26 cellular contexts compared by ENCODE assay signal in the genomic region with DNA sequence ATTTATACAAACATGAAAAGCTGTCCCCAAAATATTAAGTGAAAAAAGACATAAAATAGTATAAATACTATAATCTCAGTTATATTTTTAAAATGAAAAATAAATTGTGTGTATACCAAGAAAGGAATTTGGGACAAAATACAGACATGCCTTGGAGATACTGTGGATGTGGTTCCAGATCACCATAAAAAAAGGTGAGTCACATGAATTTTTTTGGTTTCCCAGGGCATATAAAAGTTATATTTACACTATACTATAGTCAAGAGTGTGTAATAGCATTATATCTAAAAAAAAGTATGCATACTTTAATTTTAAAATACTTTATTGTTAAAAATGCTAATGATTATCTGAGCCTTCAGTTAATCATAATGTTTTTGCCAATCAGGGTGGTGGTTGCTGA.
"Had no signal": no experiment of that assay in that cellular context is flagged by ENCODE, and none has a peak within 500 bp of the region (broad histone marks: within the 10 kb centered on the region; RNA-seq: fewer than 3 reads in every experiment).

No MANE protein-coding gene starts in this region.

- H3K4me3 Mint-ChIP-seq: activated CD4-positive, alpha-beta T cell treated with anti-CD3 and anti-CD28 coated beads for 36 hours; activated CD4-positive, alpha-beta T cell treated with anti-CD3 and anti-CD28 coated beads, Interleukin-2, amount 10 ng/mL, durations not matched to agents 7 days and 5 days; activated CD8-positive, alpha-beta T cell treated with anti-CD3 and anti-CD28 coated beads, Interleukin-2, amount 10 ng/mL, durations not matched to agents 7 days and 5 days; activated naive CD4-positive, alpha-beta T cell treated with anti-CD3 and anti-CD28 coated beads, Interleukin-2, amount 50 U/mL, for 24 hours; activated naive CD8-positive, alpha-beta T cell treated with anti-CD3 and anti-CD28 coated beads, Interleukin-2, amount 10 ng/mL, durations not matched to agents 7 days and 5 days; activated T-cell treated with anti-CD3 and anti-CD28 coated beads, Interleukin-2, amount 50 U/mL, for 24 hours; T-helper 2 cell treated with Interferon-gamma antibody and Interleukin-4, amounts not matched to agents 5 μg/mL and 100 μg/mL, for 36 hours; WTC11 had no signal

- ATAC-seq: activated CD4-positive, alpha-beta T cell treated with anti-CD3 and anti-CD28 coated beads for 36 hours; activated CD4-positive, CD25-positive, alpha-beta regulatory T cell treated with anti-CD3 and anti-CD28 coated beads, Interleukin-2, amount 50 U/mL, for 24 hours; activated CD8-positive, alpha-beta T cell treated with anti-CD3 and anti-CD28 coated beads, Interleukin-2, amount 10 ng/mL, durations not matched to agents 7 days and 5 days; WTC11 had no signal

- H3K27ac Mint-ChIP-seq: activated CD4-positive, alpha-beta T cell treated with anti-CD3 and anti-CD28 coated beads for 36 hours; activated CD4-positive, alpha-beta T cell treated with anti-CD3 and anti-CD28 coated beads, Interleukin-2, amount 10 ng/mL, durations not matched to agents 7 days and 5 days; activated CD8-positive, alpha-beta T cell treated with anti-CD3 and anti-CD28 coated beads, Interleukin-2, amount 10 ng/mL, durations not matched to agents 7 days and 5 days; activated naive CD4-positive, alpha-beta T cell treated with anti-CD3 and anti-CD28 coated beads, Interleukin-2, amount 50 U/mL, for 24 hours; activated naive CD8-positive, alpha-beta T cell treated with anti-CD3 and anti-CD28 coated beads, Interleukin-2, amount 10 ng/mL, durations not matched to agents 7 days and 5 days; activated T-cell treated with anti-CD3 and anti-CD28 coated beads, Interleukin-2, amount 50 U/mL, for 24 hours; activated T-helper 2 cell treated with anti-CD3 and anti-CD28 coated beads, Interferon-gamma antibody, Interleukin-2, Interleukin-4, amounts not matched to agents 10 μg/mL and 5 μg/mL and 100 μg/mL, durations not matched to agents 14 hours and 24 hours and 36 hours; T-helper 2 cell treated with Interferon-gamma antibody and Interleukin-4, amounts not matched to agents 5 μg/mL and 100 μg/mL, for 36 hours; WTC11 had no signal

- H3K9me3 Mint-ChIP-seq: activated CD4-positive, alpha-beta T cell treated with anti-CD3 and anti-CD28 coated beads, Interleukin-2, amount 10 ng/mL, durations not matched to agents 7 days and 5 days; activated naive CD4-positive, alpha-beta T cell treated with anti-CD3 and anti-CD28 coated beads, Interleukin-2, amount 50 U/mL, for 24 hours; activated naive CD8-positive, alpha-beta T cell treated with anti-CD3 and anti-CD28 coated beads, Interleukin-2, amount 10 ng/mL, durations not matched to agents 7 days and 5 days; activated T-cell treated with anti-CD3 and anti-CD28 coated beads, Interleukin-2, amount 50 U/mL, for 24 hours; activated T-helper 2 cell treated with anti-CD3 and anti-CD28 coated beads, Interferon-gamma antibody, Interleukin-2, Interleukin-4, amounts not matched to agents 10 μg/mL and 5 μg/mL and 100 μg/mL, durations not matched to agents 14 hours and 24 hours and 36 hours; T-helper 2 cell treated with Interferon-gamma antibody and Interleukin-4, amounts not matched to agents 5 μg/mL and 100 μg/mL, for 36 hours; WTC11 had no signal

- H3K36me3 Mint-ChIP-seq: activated naive CD8-positive, alpha-beta T cell treated with anti-CD3 and anti-CD28 coated beads, Interleukin-2, amount 10 ng/mL, durations not matched to agents 7 days and 5 days had no signal

- H3K4me2 ChIP-seq: PC-9 had no signal

- H3K4me1 ChIP-seq: ascending aorta had no signal

- H3K9me3 ChIP-seq: ascending aorta had no signal

- H3K36me3 ChIP-seq: ascending aorta had no signal

- H3K27me3 Mint-ChIP-seq: activated CD4-positive, alpha-beta T cell treated with anti-CD3 and anti-CD28 coated beads for 36 hours; activated naive CD4-positive, alpha-beta T cell treated with anti-CD3 and anti-CD28 coated beads, Interleukin-2, amount 50 U/mL, for 24 hours; activated naive CD8-positive, alpha-beta T cell treated with anti-CD3 and anti-CD28 coated beads, Interleukin-2, amount 10 ng/mL, durations not matched to agents 7 days and 5 days; activated T-cell treated with anti-CD3 and anti-CD28 coated beads, Interleukin-2, amount 50 U/mL, for 24 hours had no signal

- H3K4me3 ChIP-seq: ascending aorta, PC-9 had no signal

- H3K4me1 Mint-ChIP-seq: activated CD4-positive, alpha-beta T cell treated with anti-CD3 and anti-CD28 coated beads for 36 hours; activated CD4-positive, alpha-beta T cell treated with anti-CD3 and anti-CD28 coated beads, Interleukin-2, amount 10 ng/mL, durations not matched to agents 7 days and 5 days; activated naive CD4-positive, alpha-beta T cell treated with anti-CD3 and anti-CD28 coated beads, Interleukin-2, amount 50 U/mL, for 24 hours; activated naive CD8-positive, alpha-beta T cell treated with anti-CD3 and anti-CD28 coated beads, Interleukin-2, amount 10 ng/mL, durations not matched to agents 7 days and 5 days had no signal

- DNase-seq: activated CD4-positive, alpha-beta T cell treated with anti-CD3 and anti-CD28 coated beads for 36 hours; activated CD4-positive, alpha-beta T cell treated with anti-CD3 and anti-CD28 coated beads, Interleukin-2, amount 10 ng/mL, durations not matched to agents 7 days and 5 days; activated CD4-positive, alpha-beta T cell treated with anti-CD3 and anti-CD28 coated beads, Interleukin-2, amount 50 U/mL, for 48 hours; activated CD8-positive, alpha-beta T cell treated with anti-CD3 and anti-CD28 coated beads, Interleukin-2, amount 10 ng/mL, durations not matched to agents 7 days and 5 days; activated gamma-delta T cell; activated naive CD4-positive, alpha-beta T cell treated with Interleukin-2 at 50 U/mL for 16 hours; activated naive CD8-positive, alpha-beta T cell treated with anti-CD3 and anti-CD28 coated beads, Interleukin-2, amount 10 ng/mL, durations not matched to agents 7 days and 5 days; activated T-cell treated with anti-CD3 and anti-CD28 coated beads, Interleukin-2, amount 50 U/mL, for 24 hours; amygdala; MM.1S; MV-4-11; NCI-H1092; NCI-H1436 treated with DMSO at 0.1 percent for 48 hours; NCI-H1694 treated with DMSO at 0.1 percent for 48 hours; NCI-H2029; NCI-H345; NCI-H524 treated with DMSO at 0.1 percent for 48 hours; PC-9; Right ventricle myocardium superior; SW 1271 had no signal

- H2AFZ ChIP-seq: PC-9 had no signal

- H3K27ac ChIP-seq: ascending aorta, PC-9 had no signal

- H3K27me3 ChIP-seq: ascending aorta had no signal
